ENCODE assay signal across 11 cellular contexts in genomic region chr6:166957805-166958076, GRCh38. TPM values are rescaled to one million over a fixed set of nuclear protein-coding genes. Genes with fewer than 3 reads are reported as not detected.
DNase-seq lines count a peak whose midpoint lies in the region; ATAC-seq and TF ChIP-seq lines count a peak whose summit lies in the region.
"Had no signal": no experiment of that assay in that cellular context is flagged by ENCODE, and none has a peak within 500 bp of the region (broad histone marks: within the 10 kb centered on the region; RNA-seq: fewer than 3 reads in every experiment).

No MANE protein-coding gene starts in this region.

- intact Hi-C loops in MCF 10A (cut with micrococcal nuclease) = no loop called here
- intact Hi-C loops in mammary epithelial cell (cut with micrococcal nuclease) = loop anchor here (2.0 to 10.0 kb wide), 2 partner anchors 41 to 333 kb away; partner anchors contain the start of genes CEP43 and RPS6KA2

- no peak overlapping the region for H2AFZ ChIP-seq in mammary epithelial cell (ENCODE audit: low read depth, low read length)

- no peak for TF ChIP-seq POLR2A in tibial nerve (IDR thresholded peaks at IDR 0.05)

- DNase-seq in MCF 10A (ENCODE audit: unreplicated experiment) (no peak), mammary epithelial cell (no peak), memory B cell (ENCODE audit: low spot score in 2 of 2) (no peak), tibial nerve (ENCODE audit: low spot score in 2 of 2) (no peak), HUDEP-2 (lab: John Stamatoyannopoulos, UW; ENCODE audit: unreplicated experiment in 76 of 76) (no peak)
- DNase-seq in activated naive CD4-positive, alpha-beta T cell treated with anti-CD3 and anti-CD28 coated beads, Interleukin-2, amount 50 U/mL, for 72 hours (ENCODE audit: low spot score in 2 of 2) = no peak
- no peak for DNase-seq in central memory CD4-positive, alpha-beta T cell
- DNase-seq: brain microvascular endothelial cell, hippocampal formation had no signal

- POLR2A ChIA-PET in MCF 10A (lab: Yijun Ruan, JAX) = no interaction called here

- H3K9me3 ChIP-seq in mammary epithelial cell (replicated peaks; ENCODE audit: insufficient read depth, low read length) = no peaks in the 10 kb centered on the region
- H3K9me3 ChIP-seq in tibial nerve = no peaks in the 10 kb centered on the region
- H3K9me3 ChIP-seq: psoas muscle had no signal

- H3K4me3 ChIP-seq in mammary epithelial cell (replicated peaks in 1 of 3; ENCODE audit: insufficient read depth in 1 of 3, low read depth in 2 of 3, low read length in 3 of 3) (no peak overlapping the region), tibial nerve (peak overlapping the region in 1 of 4 donors; percentile 86)

- H3K27me3 ChIP-seq in mammary epithelial cell (ENCODE audit: insufficient read depth, low read length) = no peaks in the 10 kb centered on the region
- H3K27me3 ChIP-seq in tibial nerve = no peaks in the 10 kb centered on the region
- H3K27me3 ChIP-seq: brain microvascular endothelial cell had no signal

- in situ Hi-C loops in mammary epithelial cell (cut with MboI; ENCODE audit: low sequenced_read_pairs in 2 of 2) = loop anchor here in 1 of 2 donors (25.0 kb wide), 1 partner anchor 170 kb away; no protein-coding TSS in a partner anchor

- H3K36me3 Mint-ChIP-seq in MCF 10A (ENCODE audit: insufficient read depth, unreplicated experiment) = no peaks in the 10 kb centered on the region
- peaks cover 7 to 14% of the 10 kb centered on the region in 2 donors for H3K36me3 Mint-ChIP-seq in activated naive CD4-positive, alpha-beta T cell treated with anti-CD3 and anti-CD28 coated beads, Interleukin-2, amount 50 U/mL, for 72 hours
- peaks cover 16% of the 10 kb centered on the region for H3K36me3 Mint-ChIP-seq in memory B cell

- BruUV-seq in MCF 10A (replicated peaks; lab: Mats Ljungman, UMichigan) (no TSS peak), mammary epithelial cell (replicated peaks; lab: Mats Ljungman, UMichigan) (no TSS peak)

- H3K9me3 Mint-ChIP-seq in MCF 10A (ENCODE audit: unreplicated experiment) = no peaks in the 10 kb centered on the region
- H3K9me3 Mint-ChIP-seq in activated naive CD4-positive, alpha-beta T cell treated with anti-CD3 and anti-CD28 coated beads, Interleukin-2, amount 50 U/mL, for 72 hours = peaks cover 0 to 3% of the 10 kb centered on the region in 2 donors
- H3K9me3 Mint-ChIP-seq in memory B cell = no peaks in the 10 kb centered on the region

- CTCF ChIA-PET in MCF 10A (lab: Yijun Ruan, JAX) (interaction anchor here (0.9 kb wide), 1 partner anchor 183 kb away, joined by 4 read pairs; no protein-coding TSS in a partner anchor), mammary epithelial cell (lab: Charles Lee; ENCODE audit: low non-redundant PET) (no interaction called here)

- H3K27me3 Mint-ChIP-seq in MCF 10A (ENCODE audit: insufficient read depth, unreplicated experiment) (no peaks in the 10 kb centered on the region), memory B cell (no peaks in the 10 kb centered on the region)

- H3K27ac Mint-ChIP-seq in MCF 10A (ENCODE audit: low read depth, unreplicated experiment) (no peak overlapping the region), memory B cell (peak overlapping the region; percentile 95)
- peak overlapping the region; percentile 92 to 97 for H3K27ac Mint-ChIP-seq in activated naive CD4-positive, alpha-beta T cell treated with anti-CD3 and anti-CD28 coated beads, Interleukin-2, amount 50 U/mL, for 72 hours

- H3K27ac ChIP-seq in mammary epithelial cell (ENCODE audit: insufficient read depth, low read depth, low read length) (no peak overlapping the region), tibial nerve (peak overlapping the region in 3 of 4 donors; percentile 89 to 94 (median 90))
- H3K27ac ChIP-seq: brain microvascular endothelial cell, psoas muscle had no signal

- H3K4me1 ChIP-seq in mammary epithelial cell (ENCODE audit: insufficient read depth, low read length) = peaks cover 16% of the 10 kb centered on the region
- H3K4me1 ChIP-seq in tibial nerve = peaks cover 0 to 27% (median 13%) of the 10 kb centered on the region in 4 donors

- H3K4me1 Mint-ChIP-seq in MCF 10A (ENCODE audit: insufficient read depth, unreplicated experiment) (peaks cover 5% of the 10 kb centered on the region), memory B cell (peaks cover 51% of the 10 kb centered on the region)

- TF ChIP-seq CTCF in MCF 10A (IDR thresholded peaks at IDR 0.05; ENCODE audit: unreplicated experiment) = no peak
- TF ChIP-seq CTCF in mammary epithelial cell (conservative IDR thresholded peaks at IDR 0.05 in 1 of 2, IDR thresholded peaks at IDR 0.05 in 1 of 2; ENCODE audit: extremely low read depth in 1 of 2, insufficient read depth in 1 of 2, low read depth in 1 of 2, low read length in 2 of 2) = no peak
- no peak for TF ChIP-seq CTCF in tibial nerve (IDR thresholded peaks at IDR 0.05)

- H3K9ac ChIP-seq in mammary epithelial cell (ENCODE audit: insufficient read depth, low read length) = no peak overlapping the region

- dilution Hi-C loops in mammary epithelial cell (cut with HindIII; ENCODE audit: low sequenced_read_pairs) = no loop called here

- no peak overlapping the region for H3K4me2 ChIP-seq in mammary epithelial cell (ENCODE audit: insufficient read depth, low read depth, low read length)

- H3K36me3 ChIP-seq in mammary epithelial cell (ENCODE audit: insufficient read depth, low read length) (no peaks in the 10 kb centered on the region), tibial nerve (no peaks in the 10 kb centered on the region)
- H3K36me3 ChIP-seq: brain microvascular endothelial cell had no signal

- H3K79me2 ChIP-seq in mammary epithelial cell (ENCODE audit: insufficient read depth, low read length) = peaks cover 4% of the 10 kb centered on the region

- no peak for TF ChIP-seq EP300 in tibial nerve (IDR thresholded peaks at IDR 0.05)

- ATAC-seq in activated naive CD4-positive, alpha-beta T cell treated with anti-CD3 and anti-CD28 coated beads, Interleukin-2, amount 50 U/mL, for 72 hours = no peak
- no peak for ATAC-seq in memory B cell (ENCODE audit: low read depth)
- ATAC-seq in HG03432 (IDR thresholded peaks at IDR 0.05; ENCODE audit: unreplicated experiment) = no peak

- WGBS in mammary epithelial cell (ENCODE audit: low coverage, missing lambda C conversion rate) = 96% methylated on average over 5 of the region's 5 CpGs
- WGBS in tibial nerve, 2 donors = 85% methylated on average over 5 of the region's 5 CpGs

- H3K4me3 Mint-ChIP-seq in MCF 10A (ENCODE audit: unreplicated experiment) = peak overlapping the region; percentile 72
- H3K4me3 Mint-ChIP-seq in memory B cell = peak overlapping the region; percentile 95

- H4K20me1 ChIP-seq in mammary epithelial cell (ENCODE audit: insufficient read depth, low read length) = no peaks in the 10 kb centered on the region

RNA-seq across cellular contexts. Expression of gene RNASET2, which starts 1.4 kb away (rescaled TPM):
- total RNA-seq in MCF 10A (2022) (8.0 and 10.3 TPM in 2 replicates), mammary epithelial cell (10 to 100 TPM; 17.0 to 18.7 TPM), tibial nerve (100 to 1,000 TPM in 2 of 4 donors, 10 to 100 TPM in 2; 57.9 to 115 (median 103) TPM)
- polyA plus RNA-seq in mammary epithelial cell = 14.0 TPM
- polyA minus RNA-seq in mammary epithelial cell = 9.8 TPM
- total RNA-seq in activated naive CD4-positive, alpha-beta T cell treated with anti-CD3 and anti-CD28 coated beads, Interleukin-2, amount 50 U/mL, for 72 hours = 100 to 1,000 TPM in 1 of 2 donors, 10 to 100 TPM in 1; 45.2 to 108 TPM

RNA-seq across cellular contexts. Expression of gene CEP43, which starts 41.5 kb away (rescaled TPM):
- 23.8 and 31.0 TPM in 2 replicates for total RNA-seq in MCF 10A (2022)
- total RNA-seq in mammary epithelial cell = 10 to 100 TPM; 16.3 to 17.3 TPM
- polyA plus RNA-seq in mammary epithelial cell = 7.0 TPM
- polyA minus RNA-seq in mammary epithelial cell = 18.5 TPM
- 10 to 100 TPM; 17.5 to 21.9 TPM for total RNA-seq in activated naive CD4-positive, alpha-beta T cell treated with anti-CD3 and anti-CD28 coated beads, Interleukin-2, amount 50 U/mL, for 72 hours
- 10 to 100 TPM; 14.0 to 23.7 (median 23.2) TPM for total RNA-seq in tibial nerve
